8 cellular contexts compared by ENCODE assay signal in the genomic region with DNA sequence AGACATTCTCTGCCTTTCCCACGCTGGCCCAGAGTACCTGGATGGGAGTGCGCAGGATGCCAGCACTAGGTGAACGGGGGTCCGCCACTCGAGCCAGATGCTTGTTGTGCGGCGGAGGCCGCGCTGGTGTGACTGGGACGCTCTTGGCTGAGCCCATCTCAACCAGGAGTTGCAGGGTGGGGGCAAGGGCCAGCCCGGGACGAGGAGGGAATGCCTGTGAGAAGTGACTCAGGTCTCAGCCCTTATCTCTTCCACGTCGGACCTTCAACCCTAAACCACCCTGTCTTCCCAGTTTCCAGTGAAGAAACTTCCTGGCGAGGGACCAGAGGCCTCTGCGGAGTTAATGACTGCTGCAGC.
DNase-seq lines count a peak whose midpoint lies in the region; ATAC-seq and TF ChIP-seq lines count a peak whose summit lies in the region.

No MANE protein-coding gene starts in this region.

- TF ChIP-seq CTCF in choroid plexus epithelial cell (conservative IDR thresholded peaks at IDR 0.05; ENCODE audit: low read depth, low read length): no peak

- peak overlapping the region; percentile 37 for H3K4me3 ChIP-seq in choroid plexus epithelial cell (ENCODE audit: low read depth, low read length)
- peak overlapping the region; percentile 89 to 91 for H3K4me3 ChIP-seq in muscle layer of duodenum (ENCODE audit: low read depth in 1 of 2, low read length in 2 of 2)

- no peaks in the 10 kb centered on the region for H3K9me3 ChIP-seq in KOPT-K1 (ENCODE audit: insufficient read depth, low read length, poor library complexity, severe bottlenecking)
- H3K9me3 ChIP-seq in muscle layer of duodenum (ENCODE audit: control insufficient read depth in 1 of 2, low read length in 2 of 2): no peaks in the 10 kb centered on the region

- no peak for ATAC-seq in activated CD4-positive, CD25-positive, alpha-beta regulatory T cell treated with anti-CD3 and anti-CD28 coated beads, Interleukin-2, amount 50 U/mL, for 24 hours
- no peak for ATAC-seq in HG02588 (IDR thresholded peaks at IDR 0.05; ENCODE audit: unreplicated experiment)

- DNase-seq in Ammon's horn (ENCODE audit: low spot score) (peak; percentile 30), choroid plexus epithelial cell (ENCODE audit: low read depth) (no peak), DMS153 treated with DMSO at 0.1 percent for 48 hours (lab: John Stamatoyannopoulos, UW; ENCODE audit: unreplicated experiment) (no peak), activated gamma-delta T cell treated with Interleukin-2 at 50 U/mL for 16 hours (no peak)

- H3K36me3 ChIP-seq in KOPT-K1 (ENCODE audit: insufficient read depth, low read length) (peaks cover 67% of the 10 kb centered on the region), muscle layer of duodenum (ENCODE audit: control insufficient read depth in 1 of 2, insufficient read depth in 2 of 2, low read length in 2 of 2) (peaks cover 10 to 38% of the 10 kb centered on the region in 2 donors)

- peaks cover 14 to 22% of the 10 kb centered on the region in 2 donors for H3K4me1 ChIP-seq in muscle layer of duodenum (ENCODE audit: control insufficient read depth in 1 of 2, insufficient read depth in 2 of 2, low read length in 2 of 2)

- H3K27ac ChIP-seq in KOPT-K1 (ENCODE audit: low read depth, low read length, poor library complexity, severe bottlenecking): peak overlapping the region; percentile 80
- peak overlapping the region; percentile 99 for H3K27ac ChIP-seq in muscle layer of duodenum (ENCODE audit: low read length)

- no peaks in the 10 kb centered on the region for H3K27me3 ChIP-seq in muscle layer of duodenum (ENCODE audit: low read depth, low read length)
